1 cellular context compared by ENCODE assay signal in the genomic region with DNA sequence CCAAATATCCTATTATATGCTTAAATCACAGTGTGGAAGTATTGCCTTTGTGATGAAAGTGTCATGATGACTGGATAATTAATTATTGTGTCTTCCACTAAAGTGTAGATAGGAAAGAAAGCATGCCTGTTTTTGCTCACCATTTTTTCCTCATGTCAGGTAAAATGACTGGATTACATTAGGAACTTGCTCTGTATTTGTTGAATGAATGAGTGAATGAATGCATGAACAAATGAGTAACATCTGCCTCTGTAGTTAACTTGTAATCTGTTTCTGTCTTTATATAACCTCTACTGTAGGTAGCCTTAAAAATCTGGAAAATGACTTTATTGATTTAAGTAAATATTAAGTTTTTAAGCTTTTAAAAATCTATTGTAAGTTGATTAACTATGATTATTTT.
TF ChIP-seq lines count a peak whose summit lies in the region.

No MANE protein-coding gene starts in this region.

TF ChIP-seq in GM23338, 12 proteins besides CTCF, POLR2A, EP300 and RAD21:
- TF ChIP-seq ZNF331 (CRISPR knock-in tag; IDR thresholded peaks at IDR 0.05; ENCODE audit: low read depth) (no peak), JUNB (IDR thresholded peaks at IDR 0.05; ENCODE audit: unreplicated experiment) (no peak)
- TF ChIP-seq, protein P1, sequence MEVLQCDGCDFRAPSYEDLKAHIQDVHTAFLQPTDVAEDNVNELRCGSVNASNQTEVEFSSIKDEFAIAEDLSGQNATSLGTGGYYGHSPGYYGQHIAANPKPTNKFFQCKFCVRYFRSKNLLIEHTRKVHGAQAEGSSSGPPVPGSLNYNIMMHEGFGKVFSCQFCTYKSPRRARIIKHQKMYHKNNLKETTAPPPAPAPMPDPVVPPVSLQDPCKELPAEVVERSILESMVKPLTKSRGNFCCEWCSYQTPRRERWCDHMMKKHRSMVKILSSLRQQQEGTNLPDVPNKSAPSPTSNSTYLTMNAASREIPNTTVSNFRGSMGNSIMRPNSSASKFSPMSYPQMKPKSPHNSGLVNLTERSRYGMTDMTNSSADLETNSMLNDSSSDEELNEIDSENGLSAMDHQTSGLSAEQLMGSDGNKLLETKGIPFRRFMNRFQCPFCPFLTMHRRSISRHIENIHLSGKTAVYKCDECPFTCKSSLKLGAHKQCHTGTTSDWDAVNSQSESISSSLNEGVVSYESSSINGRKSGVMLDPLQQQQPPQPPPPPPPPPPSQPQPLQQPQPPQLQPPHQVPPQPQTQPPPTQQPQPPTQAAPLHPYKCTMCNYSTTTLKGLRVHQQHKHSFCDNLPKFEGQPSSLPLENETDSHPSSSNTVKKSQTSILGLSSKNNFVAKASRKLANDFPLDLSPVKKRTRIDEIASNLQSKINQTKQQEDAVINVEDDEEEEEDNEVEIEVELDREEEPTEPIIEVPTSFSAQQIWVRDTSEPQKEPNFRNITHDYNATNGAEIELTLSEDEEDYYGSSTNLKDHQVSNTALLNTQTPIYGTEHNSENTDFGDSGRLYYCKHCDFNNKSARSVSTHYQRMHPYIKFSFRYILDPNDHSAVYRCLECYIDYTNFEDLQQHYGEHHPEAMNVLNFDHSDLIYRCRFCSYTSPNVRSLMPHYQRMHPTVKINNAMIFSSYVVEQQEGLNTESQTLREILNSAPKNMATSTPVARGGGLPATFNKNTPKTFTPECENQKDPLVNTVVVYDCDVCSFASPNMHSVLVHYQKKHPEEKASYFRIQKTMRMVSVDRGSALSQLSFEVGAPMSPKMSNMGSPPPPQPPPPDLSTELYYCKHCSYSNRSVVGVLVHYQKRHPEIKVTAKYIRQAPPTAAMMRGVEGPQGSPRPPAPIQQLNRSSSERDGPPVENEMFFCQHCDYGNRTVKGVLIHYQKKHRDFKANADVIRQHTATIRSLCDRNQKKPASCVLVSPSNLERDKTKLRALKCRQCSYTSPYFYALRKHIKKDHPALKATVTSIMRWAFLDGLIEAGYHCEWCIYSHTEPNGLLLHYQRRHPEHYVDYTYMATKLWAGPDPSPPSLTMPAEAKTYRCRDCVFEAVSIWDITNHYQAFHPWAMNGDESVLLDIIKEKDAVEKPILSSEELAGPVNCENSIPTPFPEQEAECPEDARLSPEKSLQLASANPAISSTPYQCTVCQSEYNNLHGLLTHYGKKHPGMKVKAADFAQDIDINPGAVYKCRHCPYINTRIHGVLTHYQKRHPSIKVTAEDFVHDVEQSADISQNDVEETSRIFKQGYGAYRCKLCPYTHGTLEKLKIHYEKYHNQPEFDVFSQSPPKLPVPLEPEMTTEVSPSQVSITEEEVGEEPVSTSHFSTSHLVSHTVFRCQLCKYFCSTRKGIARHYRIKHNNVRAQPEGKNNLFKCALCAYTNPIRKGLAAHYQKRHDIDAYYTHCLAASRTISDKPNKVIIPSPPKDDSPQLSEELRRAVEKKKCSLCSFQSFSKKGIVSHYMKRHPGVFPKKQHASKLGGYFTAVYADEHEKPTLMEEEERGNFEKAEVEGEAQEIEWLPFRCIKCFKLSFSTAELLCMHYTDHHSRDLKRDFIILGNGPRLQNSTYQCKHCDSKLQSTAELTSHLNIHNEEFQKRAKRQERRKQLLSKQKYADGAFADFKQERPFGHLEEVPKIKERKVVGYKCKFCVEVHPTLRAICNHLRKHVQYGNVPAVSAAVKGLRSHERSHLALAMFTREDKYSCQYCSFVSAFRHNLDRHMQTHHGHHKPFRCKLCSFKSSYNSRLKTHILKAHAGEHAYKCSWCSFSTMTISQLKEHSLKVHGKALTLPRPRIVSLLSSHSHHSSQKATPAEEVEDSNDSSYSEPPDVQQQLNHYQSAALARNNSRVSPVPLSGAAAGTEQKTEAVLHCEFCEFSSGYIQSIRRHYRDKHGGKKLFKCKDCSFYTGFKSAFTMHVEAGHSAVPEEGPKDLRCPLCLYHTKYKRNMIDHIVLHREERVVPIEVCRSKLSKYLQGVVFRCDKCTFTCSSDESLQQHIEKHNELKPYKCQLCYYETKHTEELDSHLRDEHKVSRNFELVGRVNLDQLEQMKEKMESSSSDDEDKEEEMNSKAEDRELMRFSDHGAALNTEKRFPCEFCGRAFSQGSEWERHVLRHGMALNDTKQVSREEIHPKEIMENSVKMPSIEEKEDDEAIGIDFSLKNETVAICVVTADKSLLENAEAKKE (CRISPR knock-in tag; IDR thresholded peaks at IDR 0.05), result no peak
